ENCODE assay signal across 34 cellular contexts in genomic region chr11:108313444-108313843, GRCh38.
DNase-seq lines count a peak whose midpoint lies in the region; ATAC-seq, FAIRE-seq and TF ChIP-seq lines count a peak whose summit lies in the region.
"Had no signal": no experiment of that assay in that cellular context is flagged by ENCODE, and none has a peak within 500 bp of the region (broad histone marks: within the 10 kb centered on the region; RNA-seq: fewer than 3 reads in every experiment).

No MANE protein-coding gene starts in this region.

- CTCF ChIA-PET in HepG2 (lab: Yijun Ruan, JAX; ENCODE audit: low intra/inter-chr PET ratio, low total read pairs) = no interaction called here
- CTCF ChIA-PET in activated CD8-positive, alpha-beta T cell treated with anti-CD3 and anti-CD28 coated beads for 36 hours (lab: Charles Lee) = no interaction called here

- no peaks in the 10 kb centered on the region for H3K79me2 ChIP-seq in HepG2 (ENCODE audit: insufficient read depth, low read length)
- H3K79me2 ChIP-seq in MM.1S (ENCODE audit: low read length) = no peaks in the 10 kb centered on the region

- H3K9me3 Mint-ChIP-seq in activated CD8-positive, alpha-beta T cell treated with anti-CD3 and anti-CD28 coated beads for 36 hours = no peaks in the 10 kb centered on the region
- no peaks in the 10 kb centered on the region for H3K9me3 Mint-ChIP-seq in memory B cell
- no peaks in the 10 kb centered on the region for H3K9me3 Mint-ChIP-seq in stimulated activated naive CD8-positive, alpha-beta T cell treated with anti-CD3 and anti-CD28 coated beads, Interleukin-15, amount 100 ng/mL, for 72 hours
- H3K9me3 Mint-ChIP-seq: type B pancreatic cell had no signal

- H3K4me3 Mint-ChIP-seq in activated CD8-positive, alpha-beta T cell treated with anti-CD3 and anti-CD28 coated beads for 36 hours = no peak overlapping the region
- no peak overlapping the region for H3K4me3 Mint-ChIP-seq in memory B cell
- peak overlapping the region in 1 of 2 donors; percentile 9 for H3K4me3 Mint-ChIP-seq in stimulated activated naive CD8-positive, alpha-beta T cell treated with anti-CD3 and anti-CD28 coated beads, Interleukin-15, amount 100 ng/mL, for 72 hours
- H3K4me3 Mint-ChIP-seq: type B pancreatic cell had no signal

- H3K4me1 ChIP-seq in liver (ENCODE audit: control insufficient read depth in 4 of 4, insufficient read depth in 4 of 4, low read length in 3 of 4) (peaks cover 0 to 3% (median 1%) of the 10 kb centered on the region in 4 donors), HepG2 (ENCODE audit: insufficient read depth, low read length) (no peaks in the 10 kb centered on the region), MM.1S (ENCODE audit: low read length) (no peaks in the 10 kb centered on the region)
- H3K4me1 ChIP-seq: BLaER1, HAP-1, spleen had no signal

- no peak overlapping the region for H2AFZ ChIP-seq in HepG2 (ENCODE audit: low read length)
- H2AFZ ChIP-seq in MM.1S (ENCODE audit: low read length) = no peak overlapping the region

- DNase-seq in HepG2 (ENCODE audit: low spot score) (no peak), memory B cell (ENCODE audit: low spot score in 2 of 2) (no peak), MM.1S (no peak), NCI-H1436 treated with DMSO at 0.1 percent for 48 hours (lab: John Stamatoyannopoulos, UW) (no peak), SW 1271 (lab: John Stamatoyannopoulos, UW) (no peak)
- DNase-seq in activated CD8-positive, alpha-beta T cell treated with anti-CD3 and anti-CD28 coated beads for 36 hours = no peak
- DNase-seq in stimulated activated naive CD8-positive, alpha-beta T cell treated with anti-CD3 and anti-CD28 coated beads, Interleukin-15, amount 100 ng/mL, for 72 hours = no peak
- DNase-seq: activated naive CD4-positive, alpha-beta T cell; activated T-cell treated with anti-CD3 and anti-CD28 coated beads, Interleukin-2, amount 50 U/mL, for 48 hours; DMS79; effector CD8-positive, alpha-beta T cell; hippocampal formation; left cardiac atrium; mammary epithelial cell; MV-4-11; NCI-H1436; NCI-H2081 treated with DMSO at 0.1 percent for 48 hours; NCI-H2227 treated with DMSO at 0.1 percent for 48 hours; NCI-H526; NK-92 treated with Interleukin-12 subunit alpha and Interleukin-12 subunit beta, amount 100 ng/mL, for 24 hours; PC-3; posterior cingulate gyrus; right cardiac atrium; SK-N-SH; spleen; stimulated activated CD4-positive, alpha-beta T cell treated with anti-CD3 and anti-CD28 coated beads, Interleukin-2, amount 100 ng/mL, for 48 hours; substantia nigra had no signal

- no TSS peak for BruUV-seq in HepG2 (replicated peaks; lab: Mats Ljungman, UMichigan)

- peaks cover 29% of the 10 kb centered on the region for H3K36me3 Mint-ChIP-seq in activated CD8-positive, alpha-beta T cell treated with anti-CD3 and anti-CD28 coated beads for 36 hours (ENCODE audit: low read depth)
- H3K36me3 Mint-ChIP-seq in memory B cell = peaks cover 31% of the 10 kb centered on the region

- H3K27ac Mint-ChIP-seq in activated CD8-positive, alpha-beta T cell treated with anti-CD3 and anti-CD28 coated beads for 36 hours = peak overlapping the region; percentile 74
- H3K27ac Mint-ChIP-seq in memory B cell = peak overlapping the region; percentile 38
- H3K27ac Mint-ChIP-seq in stimulated activated naive CD8-positive, alpha-beta T cell treated with anti-CD3 and anti-CD28 coated beads, Interleukin-15, amount 100 ng/mL, for 72 hours = peak overlapping the region; percentile 16 to 55
- H3K27ac Mint-ChIP-seq: type B pancreatic cell had no signal

- H3F3A ChIP-seq in MM.1S (ENCODE audit: insufficient read depth, low read length) = no peaks in the 10 kb centered on the region

- peaks cover 2 to 21% (median 14%) of the 10 kb centered on the region in 4 donors for H3K36me3 ChIP-seq in liver (ENCODE audit: control insufficient read depth in 4 of 4, insufficient read depth in 3 of 4, low read depth in 1 of 4, low read length in 3 of 4)
- peaks cover 3 to 44% of the 10 kb centered on the region in 2 experiments; a peak in 4 of 5 replicates for H3K36me3 ChIP-seq in HepG2 (replicated peaks in 1 of 2; ENCODE audit: control insufficient read depth in 1 of 2, insufficient read depth in 2 of 2, low read length in 2 of 2)
- H3K36me3 ChIP-seq in MM.1S (replicated peaks; ENCODE audit: insufficient read depth, low read length) = no peaks in the 10 kb centered on the region; the same call in 1 of the 2 replicates

- H3K27me3 Mint-ChIP-seq in activated CD8-positive, alpha-beta T cell treated with anti-CD3 and anti-CD28 coated beads for 36 hours = no peaks in the 10 kb centered on the region
- no peaks in the 10 kb centered on the region for H3K27me3 Mint-ChIP-seq in memory B cell
- H3K27me3 Mint-ChIP-seq in stimulated activated naive CD8-positive, alpha-beta T cell treated with anti-CD3 and anti-CD28 coated beads, Interleukin-15, amount 100 ng/mL, for 72 hours = no peaks in the 10 kb centered on the region
- H3K27me3 Mint-ChIP-seq: type B pancreatic cell had no signal

- H3K9ac ChIP-seq in liver (ENCODE audit: low read depth in 1 of 2, low read length in 2 of 2) = no peak overlapping the region
- no peak overlapping the region for H3K9ac ChIP-seq in HepG2 (ENCODE audit: insufficient read depth, low read depth, low read length)
- no peak overlapping the region for H3K9ac ChIP-seq in MM.1S (ENCODE audit: low read length)
- H3K9ac ChIP-seq: BLaER1, SK-N-SH had no signal

- H3K9me3 ChIP-seq in liver (ENCODE audit: control insufficient read depth in 4 of 4, low read length in 3 of 4) (no peaks in the 10 kb centered on the region), HepG2 (ENCODE audit: low read length) (no peaks in the 10 kb centered on the region), MM.1S (replicated peaks; ENCODE audit: insufficient read depth, low read length) (no peaks in the 10 kb centered on the region)
- H3K9me3 ChIP-seq: BLaER1, HAP-1, SK-N-SH, spleen had no signal

- no peak overlapping the region for H3K4me3 ChIP-seq in liver (ENCODE audit: low read depth in 1 of 3, low read length in 3 of 3)
- H3K4me3 ChIP-seq in HepG2 (replicated peaks in 1 of 3; ENCODE audit: insufficient read depth in 1 of 3, low read depth in 2 of 3, low read length in 3 of 3) = no peak overlapping the region
- no peak overlapping the region for H3K4me3 ChIP-seq in MM.1S (ENCODE audit: low read length)
- H3K4me3 ChIP-seq: BLaER1, coronary artery, HAP-1, spleen had no signal

- in situ Hi-C loops in HepG2 (cut with HindIII; ENCODE audit: extremely low pct_ligation_motif_present, low pct_unique_long_range_greater_than_20kb) = no loop called here

- POLR2A ChIA-PET in HepG2 (lab: Yijun Ruan, JAX) = no interaction called here
- POLR2A ChIA-PET in activated CD8-positive, alpha-beta T cell treated with anti-CD3 and anti-CD28 coated beads for 36 hours (lab: Charles Lee) = no interaction called here

- H3K4me2 ChIP-seq in HepG2 (ENCODE audit: low read depth, low read length) = no peak overlapping the region
- H3K4me2 ChIP-seq in MM.1S (ENCODE audit: low read depth, low read length) = no peak overlapping the region
- H3K4me2 ChIP-seq: BLaER1, SK-N-SH had no signal

- 29% methylated on average over 2 of the region's 2 CpGs for WGBS in liver
- 97% methylated on average over 2 of the region's 2 CpGs for WGBS in HepG2 (ENCODE audit: low lambda C conversion rate)

- no peak for TF ChIP-seq EP300 in HepG2 (IDR thresholded peaks at IDR 0.05; ENCODE audit: low read depth in 2 of 2, low read length in 2 of 2)
- no peak for TF ChIP-seq EP300 in HepG2 (CRISPR knock-in tag; IDR thresholded peaks at IDR 0.05; ENCODE audit: borderline replicate concordance)

- peak overlapping the region in 1 of 2 donors; percentile 59 for H3K27ac ChIP-seq in liver (ENCODE audit: low read depth in 1 of 2, low read length in 2 of 2)
- no peak overlapping the region for H3K27ac ChIP-seq in HepG2 (ENCODE audit: extremely low read length, insufficient read depth, low read length)
- no peak overlapping the region for H3K27ac ChIP-seq in MM.1S (ENCODE audit: low read length)
- H3K27ac ChIP-seq: BLaER1, coronary artery, HL-60, spleen had no signal

- no peak for FAIRE-seq in HepG2 (lab: Jason Lieb, UNC)

- no peak for TF ChIP-seq CTCF in liver (IDR thresholded peaks at IDR 0.05; ENCODE audit: low read depth, low read length, missing input control)
- TF ChIP-seq CTCF in HepG2 (CRISPR knock-in tag; IDR thresholded peaks at IDR 0.05) = no peak
- TF ChIP-seq CTCF in activated CD8-positive, alpha-beta T cell treated with anti-CD3 and anti-CD28 coated beads for 36 hours (IDR thresholded peaks at IDR 0.05) = no peak
- TF ChIP-seq CTCF in MM.1S (IDR thresholded peaks at IDR 0.05; ENCODE audit: low read length) = no peak

- no peaks in the 10 kb centered on the region for H4K20me1 ChIP-seq in HepG2 (ENCODE audit: insufficient read depth, low read length)
- H4K20me1 ChIP-seq in MM.1S (ENCODE audit: insufficient read depth, low read length) = no peaks in the 10 kb centered on the region
- H4K20me1 ChIP-seq: BLaER1 had no signal

- intact Hi-C loops in HepG2 (cut with micrococcal nuclease; ENCODE audit: unreplicated experiment) = no loop called here
- intact Hi-C loops in activated CD8-positive, alpha-beta T cell treated with anti-CD3 and anti-CD28 coated beads for 36 hours (cut with micrococcal nuclease) = no loop called here

- peak; percentile 21 to 52 for TF ChIP-seq RAD21 in liver (IDR thresholded peaks at IDR 0.05)
- TF ChIP-seq RAD21 in HepG2 (CRISPR knock-in tag; IDR thresholded peaks at IDR 0.05) = no peak

- no peaks in the 10 kb centered on the region for H3K9me2 ChIP-seq in MM.1S (replicated peaks; ENCODE audit: insufficient read depth, low read length)
- H3K9me2 ChIP-seq: SK-N-SH had no signal

- ATAC-seq in HepG2 (no peak), memory B cell (ENCODE audit: low read depth) (no peak)
- ATAC-seq in activated CD8-positive, alpha-beta T cell treated with anti-CD3 and anti-CD28 coated beads for 36 hours = no peak
- ATAC-seq in stimulated activated naive CD8-positive, alpha-beta T cell treated with anti-CD3 and anti-CD28 coated beads, Interleukin-15, amount 100 ng/mL, for 72 hours = no peak
- ATAC-seq: left cardiac atrium, PC-3, right cardiac atrium, Right ventricle myocardium inferior had no signal

- no peaks in the 10 kb centered on the region for H3K27me3 ChIP-seq in liver (ENCODE audit: control insufficient read depth in 4 of 4, insufficient read depth in 4 of 4, low read length in 3 of 4)
- H3K27me3 ChIP-seq in HepG2 (ENCODE audit: control insufficient read depth in 1 of 2, insufficient read depth in 2 of 2, low read length in 2 of 2) = no peaks in the 10 kb centered on the region
- H3K27me3 ChIP-seq in MM.1S (replicated peaks; ENCODE audit: insufficient read depth, low read length) = no peaks in the 10 kb centered on the region
- H3K27me3 ChIP-seq: BLaER1, spleen had no signal

- no peak for TF ChIP-seq POLR2A in HepG2 (IDR thresholded peaks at IDR 0.05; ENCODE audit: insufficient read depth in 1 of 2, low read depth in 2 of 2, low read length in 2 of 2)

- peaks cover 19% of the 10 kb centered on the region for H3K4me1 Mint-ChIP-seq in activated CD8-positive, alpha-beta T cell treated with anti-CD3 and anti-CD28 coated beads for 36 hours (ENCODE audit: low read depth)
- peaks cover 5% of the 10 kb centered on the region for H3K4me1 Mint-ChIP-seq in memory B cell
- H3K4me1 Mint-ChIP-seq in stimulated activated naive CD8-positive, alpha-beta T cell treated with anti-CD3 and anti-CD28 coated beads, Interleukin-15, amount 100 ng/mL, for 72 hours = peaks cover 17% of the 10 kb centered on the region

TF ChIP-seq in liver, 16 proteins besides CTCF, POLR2A, EP300 and RAD21 (continues in another document):
- peak; percentile 11 for TF ChIP-seq HNF4G (IDR thresholded peaks at IDR 0.05)
